Comparison of ENCODE assay signal across 25 cellular contexts in the genomic region with DNA sequence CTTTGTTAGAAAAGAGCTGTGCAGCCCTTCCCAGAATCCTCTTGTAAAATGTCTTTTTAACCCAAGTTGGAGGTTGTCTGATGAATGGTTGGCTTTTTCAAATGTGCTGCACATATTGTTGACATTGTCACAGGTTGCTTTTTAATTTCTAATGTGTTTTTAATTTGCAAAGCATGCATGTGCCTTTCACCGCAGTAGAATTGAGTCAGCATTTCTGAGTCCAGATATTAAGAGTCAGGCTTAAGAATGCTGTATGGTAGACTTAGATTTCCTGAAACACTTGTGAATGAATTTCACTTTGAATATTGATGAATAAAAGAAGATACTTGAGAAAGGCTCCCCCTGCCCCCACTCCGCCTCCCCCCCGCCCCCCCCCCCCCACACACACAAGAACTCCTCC.
DNase-seq lines count a peak whose midpoint lies in the region; ATAC-seq, FAIRE-seq and TF ChIP-seq lines count a peak whose summit lies in the region.
"Had no signal": no experiment of that assay in that cellular context is flagged by ENCODE, and none has a peak within 500 bp of the region (broad histone marks: within the 10 kb centered on the region; RNA-seq: fewer than 3 reads in every experiment).

No MANE protein-coding gene starts in this region.

- no peak overlapping the region for H3K4me3 Mint-ChIP-seq in astrocyte (ENCODE audit: unreplicated experiment)
- H3K4me3 Mint-ChIP-seq: activated naive CD4-positive, alpha-beta T cell treated with anti-CD3 and anti-CD28 coated beads for 36 hours; CD8-positive, alpha-beta memory T cell; immature natural killer cell had no signal

- H3K36me3 ChIP-seq in HUES6 (ENCODE audit: control insufficient read depth, insufficient read depth, low read length) (no peaks in the 10 kb centered on the region), astrocyte (ENCODE audit: insufficient read depth, low read length) (no peaks in the 10 kb centered on the region), neural cell (ENCODE audit: insufficient read depth, low read length) (no peaks in the 10 kb centered on the region)
- H3K36me3 ChIP-seq: ascending aorta, heart left ventricle, upper lobe of left lung had no signal

- H3K9me3 ChIP-seq in HUES6 (ENCODE audit: control insufficient read depth, insufficient read depth, low read depth, low read length) (no peaks in the 10 kb centered on the region), astrocyte (ENCODE audit: insufficient read depth, low read depth, low read length) (no peaks in the 10 kb centered on the region), neural cell (ENCODE audit: low read length) (no peaks in the 10 kb centered on the region)
- H3K9me3 ChIP-seq: ascending aorta, heart left ventricle, mucosa of descending colon, upper lobe of left lung had no signal

- H3K27ac ChIP-seq in HUES6 (ENCODE audit: low read depth, low read length), result no peak overlapping the region
- H3K27ac ChIP-seq in astrocyte (ENCODE audit: low read depth, low read length), result no peak overlapping the region
- peak overlapping the region; percentile 83 for H3K27ac ChIP-seq in neural cell (ENCODE audit: low read length)
- H3K27ac ChIP-seq: upper lobe of left lung had no signal

- no peak for FAIRE-seq in astrocyte (lab: Jason Lieb, UNC)
- FAIRE-seq: K562 had no signal

- H3K9ac ChIP-seq in HUES6 (ENCODE audit: low read length) (no peak overlapping the region), astrocyte (ENCODE audit: low read length) (no peak overlapping the region), neural cell (ENCODE audit: low read length) (peak overlapping the region; percentile 53)

- no peak for TF ChIP-seq EP300 in neural cell (conservative IDR thresholded peaks at IDR 0.05; ENCODE audit: poor library complexity, severe bottlenecking)

- H3K27ac Mint-ChIP-seq in astrocyte (ENCODE audit: unreplicated experiment), result no peak overlapping the region
- H3K27ac Mint-ChIP-seq: activated naive CD4-positive, alpha-beta T cell treated with anti-CD3 and anti-CD28 coated beads for 36 hours; CD8-positive, alpha-beta memory T cell; immature natural killer cell had no signal

- H2AFZ ChIP-seq in astrocyte (ENCODE audit: low read depth, low read length), result no peak overlapping the region
- peak overlapping the region; percentile 40 for H2AFZ ChIP-seq in neural cell (ENCODE audit: low read depth, low read length)

- TF ChIP-seq RAD21 in neural cell (conservative IDR thresholded peaks at IDR 0.05), result no peak

- H3K4me2 ChIP-seq in astrocyte (ENCODE audit: low read length) (no peak overlapping the region), neural cell (ENCODE audit: low read length) (peak overlapping the region; percentile 68)

- peaks cover 39% of the 10 kb centered on the region for H3K4me1 ChIP-seq in HUES6 (ENCODE audit: control insufficient read depth, insufficient read depth, low read length)
- no peaks in the 10 kb centered on the region for H3K4me1 ChIP-seq in astrocyte (ENCODE audit: insufficient read depth, low read length)
- H3K4me1 ChIP-seq: upper lobe of left lung had no signal

- H3F3A ChIP-seq in neural cell (ENCODE audit: insufficient read depth, low read length, poor library complexity, severe bottlenecking), result no peaks in the 10 kb centered on the region

- DNase-seq in EH (ENCODE audit: low read depth), result peak; percentile 18
- DNase-seq in astrocyte (ENCODE audit: low read depth), result peak; percentile 10
- no peak for DNase-seq in DMS79 treated with DMSO at 0.1 percent for 48 hours (lab: John Stamatoyannopoulos, UW)
- no peak for DNase-seq in OCI-M1 (lab: John Stamatoyannopoulos, UW)
- DNase-seq: activated CD4-positive, alpha-beta T cell treated with anti-CD3 and anti-CD28 coated beads for 1 hour; activated CD8-positive, alpha-beta memory T cell treated with anti-CD3 and anti-CD28 coated beads for 24 hours; activated naive CD4-positive, alpha-beta T cell treated with anti-CD3 and anti-CD28 coated beads for 36 hours; activated T-cell treated with anti-CD3 and anti-CD28 coated beads, Interleukin-2, amount 50 U/mL, for 48 hours; CD8-positive, alpha-beta memory T cell; DMS79; heart left ventricle; immature natural killer cell; mucosa of descending colon; NCI-H510A; occipital lobe; Right ventricle myocardium superior; stimulated activated CD4-positive, alpha-beta T cell treated with anti-CD3 and anti-CD28 coated beads, Interleukin-12 subunit alpha, Interleukin-12 subunit beta, amount 100 ng/mL, for 4 hours; stimulated activated CD8-positive, alpha-beta memory T cell treated with anti-CD3 and anti-CD28 coated beads, Interleukin-4, amount 100 ng/mL, for 48 hours; upper lobe of left lung had no signal

- H3K9me3 Mint-ChIP-seq in astrocyte (ENCODE audit: unreplicated experiment), result no peaks in the 10 kb centered on the region
- H3K9me3 Mint-ChIP-seq: activated naive CD4-positive, alpha-beta T cell treated with anti-CD3 and anti-CD28 coated beads for 36 hours; CD8-positive, alpha-beta memory T cell; immature natural killer cell had no signal

- no peaks in the 10 kb centered on the region for H3K27me3 Mint-ChIP-seq in astrocyte (ENCODE audit: low read depth, unreplicated experiment)

- peak overlapping the region; percentile 24; the same call in 1 of the 2 replicates for H3K4me3 ChIP-seq in HUES6 (ENCODE audit: low read depth, low read length)
- H3K4me3 ChIP-seq in astrocyte (ENCODE audit: insufficient read depth, low read depth, low read length), result no peak overlapping the region
- peak overlapping the region; percentile 64 for H3K4me3 ChIP-seq in neural cell (ENCODE audit: low read length)
- H3K4me3 ChIP-seq: ascending aorta, heart left ventricle, K562, mucosa of descending colon, upper lobe of left lung had no signal

- ATAC-seq in HG03432 (IDR thresholded peaks at IDR 0.05; ENCODE audit: unreplicated experiment) (no peak), GM21528 (IDR thresholded peaks at IDR 0.05; ENCODE audit: low FRiP score, unreplicated experiment) (no peak)
- ATAC-seq: heart left ventricle, K562, mucosa of descending colon had no signal

- TF ChIP-seq CTCF in astrocyte (IDR thresholded peaks at IDR 0.05; ENCODE audit: insufficient read depth, low read depth, low read length), result no peak
- TF ChIP-seq CTCF in neural cell (IDR thresholded peaks at IDR 0.05; ENCODE audit: poor library complexity, severe bottlenecking), result no peak

- H3K4me1 Mint-ChIP-seq in astrocyte (ENCODE audit: low read depth, unreplicated experiment), result peaks cover 6% of the 10 kb centered on the region
- H3K4me1 Mint-ChIP-seq: CD8-positive, alpha-beta memory T cell; immature natural killer cell had no signal

- H4K20me1 ChIP-seq in astrocyte (ENCODE audit: insufficient read depth, low read length) (no peaks in the 10 kb centered on the region), neural cell (ENCODE audit: insufficient read depth) (no peaks in the 10 kb centered on the region)

- no peaks in the 10 kb centered on the region for H3K9me2 ChIP-seq in neural cell (ENCODE audit: insufficient read depth, low read length)

- H3K27me3 ChIP-seq in HUES6 (ENCODE audit: control insufficient read depth, insufficient read depth, low read length), result no peaks in the 10 kb centered on the region
- no peaks in the 10 kb centered on the region for H3K27me3 ChIP-seq in astrocyte (ENCODE audit: insufficient read depth, low read length)
- no peaks in the 10 kb centered on the region for H3K27me3 ChIP-seq in neural cell (ENCODE audit: insufficient read depth, low read depth, low read length)
- H3K27me3 ChIP-seq: ascending aorta, heart left ventricle, upper lobe of left lung had no signal

- H3K79me2 ChIP-seq in astrocyte (ENCODE audit: insufficient read depth, low read length), result no peaks in the 10 kb centered on the region
- peaks cover 35% of the 10 kb centered on the region for H3K79me2 ChIP-seq in neural cell (replicated peaks; ENCODE audit: insufficient read depth, low read length)

- H3K36me3 Mint-ChIP-seq in astrocyte (ENCODE audit: low read depth, unreplicated experiment), result no peaks in the 10 kb centered on the region
- H3K36me3 Mint-ChIP-seq: CD8-positive, alpha-beta memory T cell; immature natural killer cell had no signal

TF ChIP-seq in neural cell, 6 proteins besides CTCF, POLR2A, EP300 and RAD21:
- TF ChIP-seq EZH2 (IDR thresholded peaks at IDR 0.05; ENCODE audit: borderline replicate concordance, insufficient read depth, low read length, poor library complexity, severe bottlenecking) (no peak), MXI1 (conservative IDR thresholded peaks at IDR 0.05; ENCODE audit: poor library complexity, severe bottlenecking) (no peak), TAF1 (IDR thresholded peaks at IDR 0.05; ENCODE audit: low read depth) (no peak), POLR2AphosphoS5 (IDR thresholded peaks at IDR 0.05) (no peak), SMC3 (conservative IDR thresholded peaks at IDR 0.05; ENCODE audit: poor library complexity) (no peak), REST (IDR thresholded peaks at IDR 0.05; ENCODE audit: borderline replicate concordance) (no peak)

Comparison
In these comparisons a context has a peak if more than half of its experiments do, and no peak if none do; other contexts are left out.
1. DNase-seq: peak in EH (single experiment) and astrocyte (single experiment); none in DMS79 treated with DMSO at 0.1 percent for 48 hours (single experiment) and OCI-M1 (single experiment).